17 cellular contexts compared by ENCODE assay signal in the genomic region with DNA sequence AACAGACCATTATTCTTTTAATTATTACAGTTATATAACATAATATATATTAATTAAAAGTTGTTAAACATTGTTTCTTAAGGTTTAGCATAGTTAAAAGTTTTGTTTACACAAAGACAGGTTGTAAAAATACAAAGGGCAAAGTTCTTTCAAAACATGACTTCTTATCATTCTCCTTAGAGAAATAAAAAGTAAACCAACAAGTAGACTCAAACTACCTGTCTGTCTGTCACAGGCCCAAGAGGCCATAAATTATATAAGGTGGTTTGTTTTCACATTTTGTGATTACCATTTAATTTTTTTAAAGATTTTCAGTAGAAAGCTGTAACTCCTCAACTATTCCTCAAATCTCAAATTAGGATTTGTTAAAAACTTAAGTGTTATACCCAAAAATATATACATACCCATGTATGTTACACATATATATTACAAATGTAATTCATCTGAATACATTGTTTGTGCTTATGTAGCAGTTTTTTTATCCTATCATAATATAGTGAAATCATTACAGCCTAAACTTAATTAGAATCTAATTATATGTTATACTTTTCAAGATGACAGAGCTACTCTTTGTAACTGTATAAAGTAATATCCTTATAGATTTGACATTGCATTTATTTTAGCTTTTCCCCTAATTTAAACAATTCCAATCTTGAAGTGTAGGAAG.
"Had no signal": no experiment of that assay in that cellular context is flagged by ENCODE, and none has a peak within 500 bp of the region (broad histone marks: within the 10 kb centered on the region; RNA-seq: fewer than 3 reads in every experiment).

No MANE protein-coding gene starts in this region.

- H3K9me3 ChIP-seq: ascending aorta, gastrocnemius medialis, left ventricle myocardium inferior, suprapubic skin, transverse colon had no signal

- H3K4me1 ChIP-seq: ascending aorta, gastrocnemius medialis, suprapubic skin had no signal

- H3K27ac ChIP-seq: ascending aorta, gastrocnemius medialis, left ventricle myocardium inferior, suprapubic skin had no signal

- DNase-seq: activated CD4-positive, alpha-beta T cell treated with anti-CD3 and anti-CD28 coated beads for 1 hour; activated CD8-positive, alpha-beta memory T cell treated with anti-CD3 and anti-CD28 coated beads for 24 hours; activated CD8-positive, alpha-beta memory T cell treated with anti-CD3 and anti-CD28 coated beads, Interleukin-2, amount 50 U/mL, for 48 hours; activated effector memory CD4-positive, alpha-beta T cell treated with anti-CD3 and anti-CD28 coated beads, Interleukin-2, amount 50 U/mL, for 16 hours; activated T-cell treated with anti-CD3 and anti-CD28 coated beads, Interleukin-2, amount 50 U/mL, for 72 hours; cerebellar nuclear complex; effector CD4-positive, alpha-beta T cell; gastrocnemius medialis; head of caudate nucleus; left ventricle myocardium inferior; occipital lobe; stimulated activated CD4-positive, alpha-beta T cell treated with anti-CD3 and anti-CD28 coated beads, Interleukin-2, amount 100 ng/mL, for 48 hours; transverse colon had no signal

- H3K36me3 ChIP-seq: ascending aorta, gastrocnemius medialis, left ventricle myocardium inferior, suprapubic skin, transverse colon had no signal

- FAIRE-seq: bronchial epithelial cell had no signal

- ATAC-seq: activated T-cell treated with anti-CD3 and anti-CD28 coated beads, Interleukin-2, amount 50 U/mL, for 72 hours; esophagus mucosa; gastrocnemius medialis had no signal

- H3K4me3 ChIP-seq: ascending aorta, gastrocnemius medialis, left ventricle myocardium inferior, suprapubic skin, transverse colon had no signal

- H3K27me3 ChIP-seq: ascending aorta, gastrocnemius medialis, suprapubic skin, transverse colon had no signal
